Comparison of ENCODE assay signal across 21 cellular contexts in the genomic region with DNA sequence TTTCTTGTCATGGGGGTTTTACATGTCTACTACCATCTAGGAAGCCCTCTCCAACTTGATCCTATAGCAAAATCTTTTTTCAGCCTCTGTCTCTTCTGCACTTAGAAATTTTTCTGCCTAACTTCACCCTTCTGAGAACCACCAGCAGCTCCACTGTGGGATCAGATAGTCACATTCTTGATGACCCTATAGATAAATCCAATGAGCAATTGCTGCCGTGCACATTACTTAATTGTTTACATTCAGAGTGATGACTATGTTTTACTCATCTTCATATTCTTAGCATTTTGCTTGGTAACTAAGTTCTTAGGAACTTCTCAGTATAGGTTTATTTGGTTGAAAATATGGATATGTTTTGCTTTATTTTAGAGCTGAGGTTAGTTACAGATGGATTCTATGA. TPM values are rescaled to one million over a fixed set of nuclear protein-coding genes. Genes with fewer than 3 reads are reported as not detected.
DNase-seq lines count a peak whose midpoint lies in the region; ATAC-seq, FAIRE-seq and TF ChIP-seq lines count a peak whose summit lies in the region.
"Had no signal": no experiment of that assay in that cellular context is flagged by ENCODE, and none has a peak within 500 bp of the region (broad histone marks: within the 10 kb centered on the region; RNA-seq: fewer than 3 reads in every experiment).

No MANE protein-coding gene starts in this region.

- H3K36me3 ChIP-seq in bronchial epithelial cell (ENCODE audit: control insufficient read depth, insufficient read depth, low read length), result no peaks in the 10 kb centered on the region
- H3K36me3 ChIP-seq in esophagus squamous epithelium, result no peaks in the 10 kb centered on the region
- no peaks in the 10 kb centered on the region for H3K36me3 ChIP-seq in prostate gland

- H3K9me3 ChIP-seq in esophagus squamous epithelium, result no peaks in the 10 kb centered on the region
- H3K9me3 ChIP-seq in prostate gland, result no peaks in the 10 kb centered on the region
- H3K9me3 ChIP-seq: psoas muscle had no signal

- H3K9me3 Mint-ChIP-seq in activated T-cell treated with anti-CD3 and anti-CD28 coated beads, Interleukin-2, amount 50 U/mL, for 72 hours, result no peaks in the 10 kb centered on the region
- peaks cover 3% of the 10 kb centered on the region for H3K9me3 Mint-ChIP-seq in stimulated activated memory B cell treated with anti-CD40 and anti-IgM and Interleukin-4, amounts not matched to agents 10 μg/mL and 1 μg/mL and 100 μg/mL, for 72 hours
- H3K9me3 Mint-ChIP-seq: CD4-positive, alpha-beta T cell had no signal

- H3K36me3 Mint-ChIP-seq in activated T-cell treated with anti-CD3 and anti-CD28 coated beads, Interleukin-2, amount 50 U/mL, for 72 hours (ENCODE audit: insufficient read depth in 2 of 2), result no peaks in the 10 kb centered on the region
- H3K36me3 Mint-ChIP-seq in stimulated activated memory B cell treated with anti-CD40 and anti-IgM and Interleukin-4, amounts not matched to agents 10 μg/mL and 1 μg/mL and 100 μg/mL, for 72 hours, result no peaks in the 10 kb centered on the region
- H3K36me3 Mint-ChIP-seq: mesothelial cell of epicardium had no signal

- FAIRE-seq in bronchial epithelial cell (lab: Jason Lieb, UNC), result no peak
- FAIRE-seq: endothelial cell of umbilical vein, urothelium cell line had no signal

- H3K27me3 ChIP-seq in bronchial epithelial cell (ENCODE audit: control insufficient read depth, insufficient read depth, low read length) (no peaks in the 10 kb centered on the region), esophagus squamous epithelium (peaks cover 0 to 10% (median 0%) of the 10 kb centered on the region in 4 donors), prostate gland (replicated peaks; ENCODE audit: insufficient read depth) (no peaks in the 10 kb centered on the region)

- H3K4me1 ChIP-seq in esophagus squamous epithelium (no peaks in the 10 kb centered on the region), prostate gland (replicated peaks) (no peaks in the 10 kb centered on the region)

- H3K27me3 Mint-ChIP-seq in activated T-cell treated with anti-CD3 and anti-CD28 coated beads, Interleukin-2, amount 50 U/mL, for 72 hours (ENCODE audit: low read depth), result no peaks in the 10 kb centered on the region
- H3K27me3 Mint-ChIP-seq in stimulated activated memory B cell treated with anti-CD40 and anti-IgM and Interleukin-4, amounts not matched to agents 10 μg/mL and 1 μg/mL and 100 μg/mL, for 72 hours, result no peaks in the 10 kb centered on the region
- H3K27me3 Mint-ChIP-seq: CD4-positive, alpha-beta T cell had no signal

- H3K27ac ChIP-seq in esophagus squamous epithelium (no peak overlapping the region), prostate gland (no peak overlapping the region)
- H3K27ac ChIP-seq: psoas muscle had no signal

- intact Hi-C loops in esophagus squamous epithelium (cut with DNase I), result no loop called here
- intact Hi-C loops in prostate gland (cut with DNase I), result no loop called here

- peak overlapping the region; percentile 48 to 67 for H3K4me3 Mint-ChIP-seq in activated T-cell treated with anti-CD3 and anti-CD28 coated beads, Interleukin-2, amount 50 U/mL, for 72 hours
- H3K4me3 Mint-ChIP-seq in stimulated activated memory B cell treated with anti-CD40 and anti-IgM and Interleukin-4, amounts not matched to agents 10 μg/mL and 1 μg/mL and 100 μg/mL, for 72 hours, result no peak overlapping the region
- H3K4me3 Mint-ChIP-seq: activated naive CD8-positive, alpha-beta T cell treated with anti-CD3 and anti-CD28 coated beads, Interleukin-2, amount 10 ng/mL, durations not matched to agents 7 days and 5 days; CD4-positive, alpha-beta T cell; mesothelial cell of epicardium had no signal

- H3K4me1 Mint-ChIP-seq in activated T-cell treated with anti-CD3 and anti-CD28 coated beads, Interleukin-2, amount 50 U/mL, for 72 hours (ENCODE audit: low read depth), result peaks cover 82% of the 10 kb centered on the region
- peaks cover 61% of the 10 kb centered on the region for H3K4me1 Mint-ChIP-seq in stimulated activated memory B cell treated with anti-CD40 and anti-IgM and Interleukin-4, amounts not matched to agents 10 μg/mL and 1 μg/mL and 100 μg/mL, for 72 hours
- H3K4me1 Mint-ChIP-seq: mesothelial cell of epicardium had no signal

- TF ChIP-seq POLR2A in esophagus squamous epithelium (IDR thresholded peaks at IDR 0.05) (no peak), prostate gland (IDR thresholded peaks at IDR 0.05) (no peak)

- no peak overlapping the region for H3K4me3 ChIP-seq in bronchial epithelial cell (ENCODE audit: low read depth, low read length)
- no peak overlapping the region for H3K4me3 ChIP-seq in esophagus squamous epithelium
- no peak overlapping the region for H3K4me3 ChIP-seq in prostate gland
- H3K4me3 ChIP-seq: psoas muscle had no signal

- DNase-seq in activated T-cell treated with anti-CD3 and anti-CD28 coated beads, Interleukin-2, amount 50 U/mL, for 72 hours, result peak in 1 of 2 donors; percentile 35
- DNase-seq in activated T-cell treated with anti-CD3 and anti-CD28 coated beads, Interleukin-2, amount 50 U/mL, for 1 hour, result no peak
- DNase-seq in M059J (ENCODE audit: low read depth), result peak; percentile 56
- DNase-seq in bronchial epithelial cell (ENCODE audit: low read depth), result peak; percentile 74
- DNase-seq in esophagus squamous epithelium (lab: John Stamatoyannopoulos, UW), result no peak
- no peak for DNase-seq in prostate gland (ENCODE audit: low spot score)
- DNase-seq: ACHN; activated naive CD8-positive, alpha-beta T cell treated with anti-CD3 and anti-CD28 coated beads, Interleukin-2, amount 10 ng/mL, durations not matched to agents 7 days and 5 days; CD4-positive, alpha-beta T cell; dermis blood vessel endothelial cell; MM.1S; NCI-H1694 treated with DMSO at 0.1 percent for 48 hours; NCI-H226; NCI-H82; psoas muscle; substantia nigra had no signal

- WGBS in esophagus squamous epithelium, 2 donors, result 45 to 50% methylated on average over 1 of the region's 1 CpG
- 52% methylated on average over 1 of the region's 1 CpG for WGBS in prostate gland

- H3K27ac Mint-ChIP-seq in activated T-cell treated with anti-CD3 and anti-CD28 coated beads, Interleukin-2, amount 50 U/mL, for 72 hours, result peak overlapping the region; percentile 88
- peak overlapping the region; percentile 60 for H3K27ac Mint-ChIP-seq in stimulated activated memory B cell treated with anti-CD40 and anti-IgM and Interleukin-4, amounts not matched to agents 10 μg/mL and 1 μg/mL and 100 μg/mL, for 72 hours
- H3K27ac Mint-ChIP-seq: activated naive CD8-positive, alpha-beta T cell treated with anti-CD3 and anti-CD28 coated beads, Interleukin-2, amount 10 ng/mL, durations not matched to agents 7 days and 5 days; CD4-positive, alpha-beta T cell; mesothelial cell of epicardium had no signal

- ATAC-seq in activated T-cell treated with anti-CD3 and anti-CD28 coated beads, Interleukin-2, amount 50 U/mL, for 72 hours (replicated peaks in 1 of 2), result peak; percentile 86 to 89
- ATAC-seq in stimulated activated memory B cell treated with anti-CD40 and anti-IgM and Interleukin-4, amounts not matched to agents 10 μg/mL and 1 μg/mL and 100 μg/mL, for 72 hours, result no peak
- ATAC-seq in GM21717 (IDR thresholded peaks at IDR 0.05; ENCODE audit: unreplicated experiment), result no peak
- ATAC-seq: psoas muscle had no signal

- TF ChIP-seq CTCF in bronchial epithelial cell (IDR thresholded peaks at IDR 0.05; ENCODE audit: insufficient read depth, low read length, severe bottlenecking) (no peak), esophagus squamous epithelium (IDR thresholded peaks at IDR 0.05) (no peak), prostate gland (IDR thresholded peaks at IDR 0.05) (no peak)

RNA-seq across cellular contexts. Expression of gene ETS1, which starts 12.4 kb away (rescaled TPM):
- 100 to 1,000 TPM; 713 to 736 TPM for total RNA-seq in activated T-cell treated with anti-CD3 and anti-CD28 coated beads, Interleukin-2, amount 50 U/mL, for 72 hours
- total RNA-seq in M059J (2014; rRNA removed; shearing (Covaris generic)), result 57.7 and 67.7 TPM in 2 replicates
- total RNA-seq in bronchial epithelial cell (45.4 and 62.7 TPM in 2 replicates), esophagus squamous epithelium (10 to 100 TPM in 3 of 4 donors, 1 to 10 TPM in 1; 3.4 to 37.0 (median 16.4) TPM), prostate gland (10 to 100 TPM; 15.2 to 30.0 TPM)

Comparison
In these comparisons a context has a peak if more than half of its experiments do, and no peak if none do; other contexts are left out.
1. ATAC-seq: peak in activated T-cell treated with anti-CD3 and anti-CD28 coated beads, Interleukin-2, amount 50 U/mL, for 72 hours (2 of 2); none in stimulated activated memory B cell treated with anti-CD40 and anti-IgM and Interleukin-4, amounts not matched to agents 10 μg/mL and 1 μg/mL and 100 μg/mL, for 72 hours (single experiment) and GM21717 (single experiment).
2. DNase-seq: peak in M059J (single experiment) and bronchial epithelial cell (single experiment); none in activated T-cell treated with anti-CD3 and anti-CD28 coated beads, Interleukin-2, amount 50 U/mL, for 1 hour (single experiment), esophagus squamous epithelium (single experiment) and prostate gland (single experiment).
3. RNA of gene ETS1, which starts 12.4 kb away (total RNA-seq): 713 to 736 TPM in activated T-cell treated with anti-CD3 and anti-CD28 coated beads, Interleukin-2, amount 50 U/mL, for 72 hours; 57.7 to 67.7 TPM in M059J, 45.4 to 62.7 TPM in bronchial epithelial cell, 15.2 to 30.0 TPM in prostate gland and 3.4 to 37.0 TPM in esophagus squamous epithelium; every median in the first group is over 10 times any median in the second.